20 cellular contexts compared by ENCODE assay signal in genomic region chr5:58738336-58738735, GRCh38.
"Had no signal": no experiment of that assay in that cellular context is flagged by ENCODE, and none has a peak within 500 bp of the region (broad histone marks: within the 10 kb centered on the region; RNA-seq: fewer than 3 reads in every experiment).

No MANE protein-coding gene starts in this region.

- H3K4me1 ChIP-seq: gastrocnemius medialis, parathyroid adenoma, thyroid gland, vagina had no signal

- H3K36me3 ChIP-seq: gastrocnemius medialis, neutrophil, stomach, thyroid gland, vagina had no signal

- H3K9me3 ChIP-seq: gastrocnemius medialis, mucosa of descending colon, neutrophil, stomach, thyroid gland, vagina had no signal

- H3K27ac ChIP-seq: dorsolateral prefrontal cortex, gastrocnemius medialis, neutrophil, parathyroid adenoma, stomach, thyroid gland, vagina had no signal

- DNase-seq: dorsolateral prefrontal cortex; effector CD4-positive, alpha-beta T cell; gastrocnemius medialis; head of caudate nucleus; hippocampal formation; islet precursor cell; kidney glomerular epithelial cell; left colon; left ventricle myocardium superior; mucosa of descending colon; naive B cell; stimulated activated CD4-positive, alpha-beta T cell treated with anti-CD3 and anti-CD28 coated beads, Interleukin-2, amount 100 ng/mL, for 24 hours; stimulated activated CD4-positive, alpha-beta T cell treated with anti-CD3 and anti-CD28 coated beads, Interleukin-4, amount 100 ng/mL, for 24 hours; stimulated activated naive CD4-positive, alpha-beta T cell treated with Interleukin-2 at 50 U/mL for 16 hours; stomach; thyroid gland had no signal

- H3K79me2 ChIP-seq: parathyroid adenoma had no signal

- H3K4me3 ChIP-seq: dorsolateral prefrontal cortex, gastrocnemius medialis, lung, mucosa of descending colon, stomach, thyroid gland, vagina had no signal

- H2AFZ ChIP-seq: parathyroid adenoma had no signal

- H3K9ac ChIP-seq: parathyroid adenoma had no signal

- H3K27me3 ChIP-seq: dorsolateral prefrontal cortex, gastrocnemius medialis, neutrophil, stomach, thyroid gland, vagina had no signal
